In the genomic region with DNA sequence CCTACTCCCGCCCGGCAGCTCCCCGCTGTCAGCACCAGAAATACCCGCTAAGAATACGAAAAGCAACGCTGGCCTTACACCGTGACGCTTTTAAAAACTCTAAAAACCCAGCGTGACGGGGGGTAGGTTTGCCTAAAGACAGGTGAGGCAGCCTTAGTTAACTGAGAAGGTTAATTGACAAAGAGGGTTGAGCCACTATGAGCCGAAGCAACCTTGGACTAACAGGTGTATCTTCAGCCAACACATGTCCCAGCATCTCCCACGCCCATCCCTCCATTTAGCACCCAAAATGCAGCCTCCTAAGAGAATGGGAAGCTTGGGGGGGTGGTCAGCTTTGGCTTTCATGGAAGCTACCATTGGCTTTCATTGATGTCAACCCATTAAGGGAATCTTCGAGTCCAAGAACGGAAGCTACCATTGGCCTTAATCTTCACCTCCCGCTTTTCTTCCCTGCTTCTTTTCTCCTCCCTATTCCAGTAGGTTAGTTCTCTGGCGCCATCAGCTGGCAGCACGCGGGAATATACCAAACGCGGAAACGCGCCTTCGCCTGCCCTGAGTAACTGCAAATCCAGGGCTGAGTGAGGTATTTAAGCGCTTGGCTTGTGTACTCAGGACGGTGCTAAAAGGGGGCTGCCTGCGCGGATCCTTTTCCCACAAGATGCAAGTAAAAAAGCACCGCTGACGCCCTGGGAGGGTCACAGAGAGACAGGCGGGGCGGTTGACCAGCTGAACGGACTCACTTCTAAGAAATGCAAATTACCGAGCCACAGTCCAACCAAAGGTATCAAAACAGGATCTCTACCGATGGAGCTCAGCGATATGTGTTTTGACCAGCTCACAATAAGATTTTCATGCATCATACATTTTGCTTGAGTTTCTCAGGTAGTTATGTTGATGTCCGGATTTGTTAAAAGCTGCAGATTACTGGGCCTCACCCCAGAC, we compare ENCODE assay signal across 8 cellular contexts. TPM values are rescaled to one million over a fixed set of nuclear protein-coding genes. Genes with fewer than 3 reads are reported as not detected.
DNase-seq lines count a peak whose midpoint lies in the region; ATAC-seq, FAIRE-seq and TF ChIP-seq lines count a peak whose summit lies in the region.

No MANE protein-coding gene starts in this region.

- H2BK15ac ChIP-seq in H1 (ENCODE audit: low read length): no peak overlapping the region

- peak overlapping the region; percentile 48; the same call in 1 of the 2 replicates for H3K18ac ChIP-seq in H1 (ENCODE audit: extremely low read depth, low read length)

- no peak for TF ChIP-seq POLR2A in H1 (IDR thresholded peaks at IDR 0.05; ENCODE audit: control extremely low read depth in 1 of 2, low read depth in 2 of 2, low read length in 2 of 2)

- H3K27ac ChIP-seq in H1 (ENCODE audit: low read depth, low read length) (no peak overlapping the region), lung (ENCODE audit: low read depth in 1 of 2, low read length in 1 of 2) (no peak overlapping the region)

- H2AFZ ChIP-seq in H1 (ENCODE audit: low read length): peak overlapping the region; percentile 71

- H3K36me3 ChIP-seq in H1 (ENCODE audit: control insufficient read depth in 2 of 4, insufficient read depth in 4 of 4, low read length in 3 of 4) (no peaks in the 10 kb centered on the region), lung (ENCODE audit: control insufficient read depth in 2 of 2, insufficient read depth in 2 of 2, low read length in 2 of 2) (no peaks in the 10 kb centered on the region)

- H3K4me2 ChIP-seq in H1 (ENCODE audit: insufficient read depth in 1 of 2, low read depth in 2 of 2, low read length in 2 of 2): peak overlapping the region; percentile 50 to 70

- H3K36me3 Mint-ChIP-seq in activated T-cell treated with anti-CD3 and anti-CD28 coated beads, Interleukin-2, amount 50 U/mL, for 4 hours (ENCODE audit: insufficient read depth): no peaks in the 10 kb centered on the region
- H3K36me3 Mint-ChIP-seq in type B pancreatic cell: no peaks in the 10 kb centered on the region

- H3K79me1 ChIP-seq in H1 (ENCODE audit: low read depth, low read length): no peaks in the 10 kb centered on the region

- no peak overlapping the region for H3K23ac ChIP-seq in H1 (ENCODE audit: insufficient read length)

- 0 out of 2 replicates have a peak overlapping the region, but pooled peaks have one; percentile 29 for H2BK20ac ChIP-seq in H1 (ENCODE audit: low read length)

- TF ChIP-seq EP300 in H1 (IDR thresholded peaks at IDR 0.05; ENCODE audit: borderline replicate concordance in 1 of 2, low read depth in 2 of 2, low read length in 2 of 2): no peak; a peak in 1 of 3 replicates

- peaks cover 0 to 7% of the 10 kb centered on the region in 2 experiments; a peak in 1 of 4 replicates for H3K79me2 ChIP-seq in H1 (ENCODE audit: control insufficient read depth in 1 of 2, insufficient read depth in 2 of 2, low read length in 2 of 2)

- H4K91ac ChIP-seq in H1 (replicated peaks; ENCODE audit: insufficient read length, low read length): no peak overlapping the region

- peak; percentile 74 to 86 (median 77) for TF ChIP-seq CTCF in H1 (IDR thresholded peaks at IDR 0.05; ENCODE audit: control extremely low read depth in 1 of 3, insufficient read depth in 1 of 3, low read depth in 1 of 3, low read length in 3 of 3)
- TF ChIP-seq CTCF in lung (IDR thresholded peaks at IDR 0.05; ENCODE audit: control extremely low read depth, extremely low read depth): peak; percentile 21
- TF ChIP-seq CTCF in type B pancreatic cell (conservative IDR thresholded peaks at IDR 0.05): peak; percentile 70

- H3K9ac ChIP-seq in H1 (replicated peaks in 1 of 4; ENCODE audit: extremely low read depth in 1 of 4, low read depth in 3 of 4, low read length in 3 of 4): no peak overlapping the region; a peak in 1 of 7 replicates

- peaks cover 13% of the 10 kb centered on the region for H3K23me2 ChIP-seq in H1 (ENCODE audit: low read depth, low read length)

- H4K20me1 ChIP-seq in H1 (replicated peaks in 1 of 2; ENCODE audit: control insufficient read depth in 1 of 2, insufficient read depth in 2 of 2, low read length in 2 of 2): no peaks in the 10 kb centered on the region

- no peak overlapping the region for H4K5ac ChIP-seq in H1 (ENCODE audit: insufficient read length, low read depth, low read length)

- no peak overlapping the region for H2BK120ac ChIP-seq in H1 (replicated peaks; ENCODE audit: low read depth, low read length)

- no peak overlapping the region for H3K27ac Mint-ChIP-seq in type B pancreatic cell

- no peaks in the 10 kb centered on the region; a peak in 3 of 7 replicates for H3K27me3 ChIP-seq in H1 (replicated peaks in 1 of 4; ENCODE audit: control insufficient read depth in 3 of 4, extremely low read depth in 1 of 4, insufficient read depth in 3 of 4, low read length in 3 of 4)
- H3K27me3 ChIP-seq in lung (ENCODE audit: control insufficient read depth, insufficient read depth): no peaks in the 10 kb centered on the region

- H3K4me3 ChIP-seq in H1 (ENCODE audit: extremely low read depth in 1 of 4, insufficient read depth in 2 of 4, low read depth in 3 of 4, low read length in 4 of 4) (peak overlapping the region; percentile 38 to 59 (median 46); a peak in 6 of 8 replicates), lung (no peak overlapping the region)

- no peaks in the 10 kb centered on the region for H3K4me1 Mint-ChIP-seq in activated T-cell treated with anti-CD3 and anti-CD28 coated beads, Interleukin-2, amount 50 U/mL, for 4 hours (ENCODE audit: low read depth)
- peaks cover 18% of the 10 kb centered on the region for H3K4me1 Mint-ChIP-seq in type B pancreatic cell (ENCODE audit: unreplicated experiment)

- no peak overlapping the region for H3K14ac ChIP-seq in H1 (ENCODE audit: insufficient read length)

- peaks cover 0 to 6% (median 2%) of the 10 kb centered on the region in 4 experiments; a peak in 3 of 7 replicates for H3K4me1 ChIP-seq in H1 (replicated peaks in 1 of 4; ENCODE audit: control insufficient read depth in 3 of 4, insufficient read depth in 4 of 4, low read length in 3 of 4)
- H3K4me1 ChIP-seq in lung (ENCODE audit: control insufficient read depth in 2 of 2, insufficient read depth in 2 of 2, low read length in 2 of 2): peaks cover 0 to 6% of the 10 kb centered on the region in 2 donors

- H2BK12ac ChIP-seq in H1 (ENCODE audit: low read depth, low read length): no peak overlapping the region

- peaks cover 37% of the 10 kb centered on the region for H3K27me3 Mint-ChIP-seq in activated T-cell treated with anti-CD3 and anti-CD28 coated beads, Interleukin-2, amount 50 U/mL, for 4 hours (ENCODE audit: low read depth)
- H3K27me3 Mint-ChIP-seq in type B pancreatic cell: peaks cover 50% of the 10 kb centered on the region

- H3K9me3 ChIP-seq in H1 (ENCODE audit: insufficient read depth in 2 of 2, low read depth in 1 of 2, low read length in 1 of 2) (no peaks in the 10 kb centered on the region), lung (ENCODE audit: control insufficient read depth in 2 of 2, insufficient read depth in 1 of 2, low read length in 1 of 2) (no peaks in the 10 kb centered on the region)

- TF ChIP-seq RAD21 in H1 (IDR thresholded peaks at IDR 0.05 in 1 of 2, conservative IDR thresholded peaks at IDR 0.05 in 1 of 2; ENCODE audit: low read depth in 2 of 2, low read length in 2 of 2): peak; percentile 82

- FAIRE-seq in H1 (lab: Jason Lieb, UNC): peak; percentile 98

- peak overlapping the region; percentile 9; the same call in 1 of the 2 replicates for H4K8ac ChIP-seq in H1 (ENCODE audit: extremely low read depth, insufficient read depth, low read length)

- H3K4me3 Mint-ChIP-seq in activated T-cell treated with anti-CD3 and anti-CD28 coated beads, Interleukin-2, amount 50 U/mL, for 4 hours: no peak overlapping the region
- no peak overlapping the region for H3K4me3 Mint-ChIP-seq in type B pancreatic cell

- CTCF ChIA-PET in H1 (lab: Charles Lee; ENCODE audit: partially characterized antibody): interaction anchor here (0.5 to 7.4 kb wide), 28 partner anchors 9 to 1751 kb away, joined by 3 to 72 read pairs (median 4); partner anchors contain the start of gene GLYATL1B

- DNase-seq in activated T-cell treated with anti-CD3 and anti-CD28 coated beads for 48 hours (ENCODE audit: low read depth): peak; percentile 52
- no peak for DNase-seq in activated T-cell treated with anti-CD3 and anti-CD28 coated beads, Interleukin-2, amount 50 U/mL, for 4 hours
- peak; percentile 90 for DNase-seq in RPMI7951 (ENCODE audit: low read depth)
- peak; percentile 95 to 98 for DNase-seq in H1 (ENCODE audit: low read depth in 1 of 2, low spot score in 2 of 2)
- peak; percentile 74 for DNase-seq in lung (ENCODE audit: low spot score)
- DNase-seq in type B pancreatic cell (ENCODE audit: extremely low spot score, unreplicated experiment): no peak
- no peak for DNase-seq in GM19240 (ENCODE audit: insufficient read length, low spot score)

- no peak for ATAC-seq in activated T-cell treated with anti-CD3 and anti-CD28 coated beads, Interleukin-2, amount 50 U/mL, for 4 hours
- peak; percentile 69 for ATAC-seq in HG03108 (IDR thresholded peaks at IDR 0.05; ENCODE audit: unreplicated experiment)
- ATAC-seq in lung (ENCODE audit: insufficient read depth, low FRiP score): peak; percentile 61

- H3K4ac ChIP-seq in H1 (replicated peaks; ENCODE audit: insufficient read length, low read depth, low read length): no peak overlapping the region

- H3K9me3 Mint-ChIP-seq in activated T-cell treated with anti-CD3 and anti-CD28 coated beads, Interleukin-2, amount 50 U/mL, for 4 hours: no peaks in the 10 kb centered on the region
- no peaks in the 10 kb centered on the region for H3K9me3 Mint-ChIP-seq in type B pancreatic cell

- no peak overlapping the region for H3K56ac ChIP-seq in H1 (replicated peaks; ENCODE audit: insufficient read length, low read depth, low read length)

- POLR2A ChIA-PET in H1 (lab: Charles Lee; ENCODE audit: partially characterized antibody): interaction anchor here (1.2 to 1.5 kb wide), 3 partner anchors 18 to 325 kb away, joined by 3 to 5 read pairs (median 4); partner anchors contain the start of gene LPXN

- H2AK5ac ChIP-seq in H1 (ENCODE audit: low read depth, low read length): no peak overlapping the region

- 15% methylated on average over 36 of the region's 36 CpGs; no CpG with 5 or more reads in 1 of the 2 experiments for WGBS in H1 (ENCODE audit: extremely low coverage in 1 of 2, insufficient coverage in 1 of 2, insufficient read length in 1 of 2, insufficient replicate concordance in 2 of 2, low coverage in 1 of 2, low lambda C conversion rate in 2 of 2, missing lambda C conversion rate in 1 of 2), 2 experiments
- 28 to 34% methylated on average over 36 of the region's 36 CpGs for WGBS in lung, 2 donors

- no peak overlapping the region for H2BK5ac ChIP-seq in H1 (ENCODE audit: low read depth, low read length)

RNA-seq across cellular contexts. Expression of gene GLYATL1, which starts 38.5 kb away (rescaled TPM):
- total RNA-seq in activated T-cell treated with anti-CD3 and anti-CD28 coated beads, Interleukin-2, amount 50 U/mL, for 4 hours: under 1 TPM in 1 of 3 donors, not detected in 2; 0.24 TPM
- 1.1 and 1.3 TPM in 2 replicates for total RNA-seq in RPMI7951 (2014; rRNA removed; shearing (Covaris generic))
- 10.7 and 11.5 TPM in 2 replicates for total RNA-seq in H1 (2021; fragmentation: NEBNext Ultra II Directional; extraction: Animal tissue kit (Norgen Biotek cat#: 25700))
- polyA plus RNA-seq in H1 (2011; rRNA removed) (5.2 and 8.6 TPM in 2 replicates), lung (under 1 TPM in 1 of 2 donors, not detected in 1; 0.05 TPM)
- polyA plus RNA-seq in H1 (2011; cell fraction: cytosol; rRNA removed): 12.8 TPM
- polyA plus RNA-seq in H1 (2011; cell fraction: nucleus; rRNA removed): 5.0 TPM
- polyA plus RNA-seq in H1 (2012, experiment 1 of 2): 10.5 to 17.3 TPM (median 11.4 TPM) in 4 replicates
- 2.5 TPM for polyA plus RNA-seq in H1 (2012, experiment 2 of 2)
- polyA plus RNA-seq in H1 (2013, experiment 1 of 2): 7.4 TPM
- polyA plus RNA-seq in H1 (2013, experiment 2 of 2): 8.1 TPM
- polyA minus RNA-seq in H1 (2011; rRNA and poly(A)+ RNA removed): 16.0 and 17.7 TPM in 2 replicates
- 6.9 TPM for polyA minus RNA-seq in H1 (2011; cell fraction: cytosol; rRNA and poly(A)+ RNA removed)
- polyA minus RNA-seq in H1 (2011; cell fraction: nucleus; rRNA and poly(A)+ RNA removed): 13.4 TPM
- total RNA-seq in lung (1 to 10 TPM in 1 of 2 donors, under 1 TPM in 1; 0.31 to 1.8 TPM), type B pancreatic cell (ENCODE audit: low replicate concordance) (2.5 and 4.5 TPM in 2 replicates)

RNA-seq across cellular contexts. Expression of gene GLYATL2, which starts 56.2 kb away (rescaled TPM):
- not detected for total RNA-seq in activated T-cell treated with anti-CD3 and anti-CD28 coated beads, Interleukin-2, amount 50 U/mL, for 4 hours
- 2.3 and 2.4 TPM in 2 replicates for total RNA-seq in RPMI7951 (2014; rRNA removed; shearing (Covaris generic))
- 0.38 and 0.69 TPM in 2 replicates for total RNA-seq in H1 (2021; fragmentation: NEBNext Ultra II Directional; extraction: Animal tissue kit (Norgen Biotek cat#: 25700))
- 0.08 and 0.39 TPM in 2 replicates for polyA plus RNA-seq in H1 (2011; rRNA removed)
- 0.28 TPM for polyA plus RNA-seq in H1 (2011; cell fraction: cytosol; rRNA removed)
- polyA plus RNA-seq in H1 (2011; cell fraction: nucleus; rRNA removed): 0.34 TPM
- 0.13 to 0.77 TPM (median 0.39 TPM) in 4 replicates for polyA plus RNA-seq in H1 (2012, experiment 1 of 2)
- not detected for polyA plus RNA-seq in H1 (2012, experiment 2 of 2)
- polyA plus RNA-seq in H1 (2013, experiment 1 of 2): 0.20 TPM
- 0.26 TPM for polyA plus RNA-seq in H1 (2013, experiment 2 of 2)
- polyA minus RNA-seq in H1 (2011; rRNA and poly(A)+ RNA removed): 0.25 and 1.2 TPM in 2 replicates
- not detected for polyA minus RNA-seq in H1 (2011; cell fraction: cytosol; rRNA and poly(A)+ RNA removed)
- 0.90 TPM for polyA minus RNA-seq in H1 (2011; cell fraction: nucleus; rRNA and poly(A)+ RNA removed)
- 1 to 10 TPM in 1 of 2 donors, under 1 TPM in 1; 0.40 to 1.2 TPM for total RNA-seq in lung
- polyA plus RNA-seq in lung: under 1 TPM; 0.06 to 0.09 TPM
- 0.58 TPM in 1 of 2 replicates, not detected in the other for total RNA-seq in type B pancreatic cell (ENCODE audit: low replicate concordance)

Comparison
In these comparisons a context has a peak if more than half of its experiments do, and no peak if none do; other contexts are left out.
1. DNase-seq: peak in activated T-cell treated with anti-CD3 and anti-CD28 coated beads for 48 hours (single experiment), RPMI7951 (single experiment), H1 (2 of 2) and lung (single experiment); none in activated T-cell treated with anti-CD3 and anti-CD28 coated beads, Interleukin-2, amount 50 U/mL, for 4 hours (single experiment), type B pancreatic cell (single experiment) and GM19240 (single experiment).
2. ATAC-seq: peak in HG03108 (single experiment) and lung (single experiment); none in activated T-cell treated with anti-CD3 and anti-CD28 coated beads, Interleukin-2, amount 50 U/mL, for 4 hours (0 of 2).
3. CTCF ChIP-seq: peak in every context shown above with its lines; median percentile 77 in H1; 70 in type B pancreatic cell; 21 in lung.